28 cellular contexts compared by ENCODE assay signal in the genomic region with DNA sequence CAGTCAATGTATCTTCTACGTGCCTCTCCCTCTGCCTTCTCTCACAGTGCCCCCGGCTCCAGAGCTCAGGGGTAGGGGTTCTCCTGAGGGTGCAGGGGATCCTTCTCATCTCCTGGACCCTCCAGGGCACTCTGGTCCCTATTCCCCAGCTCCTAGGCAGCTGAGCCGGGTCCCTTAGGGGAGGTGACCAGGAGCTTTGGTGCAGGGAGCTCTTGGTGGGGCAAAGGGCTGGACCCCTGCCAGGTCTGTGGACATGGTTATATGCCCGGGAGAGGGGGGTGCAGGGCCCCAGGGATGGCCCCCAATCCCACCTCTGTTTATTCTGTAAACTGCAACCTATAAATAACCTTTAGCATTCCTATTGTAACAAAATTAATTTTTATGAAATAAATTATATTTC.
"Had no signal": no experiment of that assay in that cellular context is flagged by ENCODE, and none has a peak within 500 bp of the region (broad histone marks: within the 10 kb centered on the region; RNA-seq: fewer than 3 reads in every experiment).

No MANE protein-coding gene starts in this region.

- H3K27ac ChIP-seq: body of pancreas, colonic mucosa, dorsolateral prefrontal cortex, esophagus muscularis mucosa, foreskin keratinocyte, gastrocnemius medialis, WERI-Rb-1 had no signal

- H3K9me3 ChIP-seq: body of pancreas, colonic mucosa, esophagus muscularis mucosa, gastrocnemius medialis had no signal

- H3K27me3 ChIP-seq: body of pancreas, cardiac muscle cell, colonic mucosa, dorsolateral prefrontal cortex, esophagus muscularis mucosa, gastrocnemius medialis had no signal

- H3K36me3 ChIP-seq: colonic mucosa, gastrocnemius medialis had no signal

- H3K4me1 ChIP-seq: body of pancreas, colonic mucosa, esophagus muscularis mucosa, gastrocnemius medialis had no signal

- DNase-seq: activated B cell treated with CpG ODN at 0.5 μM for 24 hours; activated CD4-positive, alpha-beta T cell treated with anti-CD3 and anti-CD28 coated beads for 48 hours; activated CD4-positive, alpha-beta T cell treated with anti-CD3 and anti-CD28 coated beads, Interleukin-2, amount 50 U/mL, for 1 hour; activated CD4-positive, alpha-beta T cell treated with anti-CD3 and anti-CD28 coated beads, Interleukin-2, amount 50 U/mL, for 48 hours; activated CD8-positive, alpha-beta memory T cell treated with anti-CD3 and anti-CD28 coated beads for 24 hours; activated CD8-positive, alpha-beta T cell treated with anti-CD3 and anti-CD28 coated beads for 36 hours; activated effector memory CD4-positive, alpha-beta T cell treated with Interleukin-2 at 50 U/mL for 16 hours; activated gamma-delta T cell treated with Interleukin-2 at 50 U/mL for 16 hours; activated naive CD4-positive, alpha-beta T cell treated with anti-CD3 and anti-CD28 coated beads, Interleukin-2, amount 50 U/mL, for 16 hours; activated naive CD4-positive, alpha-beta T cell treated with Interleukin-2 at 50 U/mL for 16 hours; activated T-cell treated with anti-CD3 and anti-CD28 coated beads, Interleukin-2, amount 50 U/mL, for 4 hours; amygdala; aorta; body of pancreas; central memory CD4-positive, alpha-beta T cell; colonic mucosa; effector memory CD4-positive, alpha-beta T cell; endodermal cell; gastrocnemius medialis; glutamatergic neuron; T-helper 1 cell; T-helper 17 cell; T1000; WERI-Rb-1 had no signal

- H3K4me3 ChIP-seq: body of pancreas, cardiac muscle cell, colonic mucosa, dorsolateral prefrontal cortex, esophagus muscularis mucosa, gastrocnemius medialis had no signal
